In genomic region chr2:50132369-50132768, GRCh38 we compare ENCODE assay signal across 2 cellular contexts.
DNase-seq lines count a peak whose midpoint lies in the region; ATAC-seq lines count a peak whose summit lies in the region.
"Not testable (repeated sequence)": the region's sequence is repeated elsewhere in the genome, so short reads cannot be mapped to it uniquely, and the experiment has no call there.

No MANE protein-coding gene starts in this region.

- DNase-seq in Right ventricle myocardium inferior (ENCODE audit: missing footprints) (peak; percentile 43), mesenteric fat pad (ENCODE audit: low spot score) (peak; percentile 65)

- ATAC-seq in Right ventricle myocardium inferior: not testable (repeated sequence)

- intact Hi-C loops in Right ventricle myocardium inferior (cut with DNase I): not testable (repeated sequence)
